In genomic region chr6:43737272-43738081, GRCh38 we compare ENCODE assay signal across 12 cellular contexts. TPM values are rescaled to one million over a fixed set of nuclear protein-coding genes. Genes with fewer than 3 reads are reported as not detected.
A peak's percentile ranks its signal among the peaks of the same experiment; 100 is the strongest.
DNase-seq lines count a peak whose midpoint lies in the region; ATAC-seq and TF ChIP-seq lines count a peak whose summit lies in the region.
"Had no signal": no experiment of that assay in that cellular context is flagged by ENCODE, and none has a peak within 500 bp of the region (broad histone marks: within the 10 kb centered on the region; RNA-seq: fewer than 3 reads in every experiment).

No MANE protein-coding gene starts in this region.

- no peaks in the 10 kb centered on the region for H3K27me3 ChIP-seq in dorsolateral prefrontal cortex
- H3K27me3 ChIP-seq: uterus had no signal

- TF ChIP-seq CTCF in AG10803 (conservative IDR thresholded peaks at IDR 0.05; ENCODE audit: low read length) (no peak), fibroblast of mammary gland (conservative IDR thresholded peaks at IDR 0.05; ENCODE audit: control insufficient read depth, insufficient read depth, low read depth, low read length) (no peak), dorsolateral prefrontal cortex (IDR thresholded peaks at IDR 0.05 in 54 of 56, conservative IDR thresholded peaks at IDR 0.05 in 2 of 56; ENCODE audit: low read depth in 1 of 56, partially characterized antibody in 56 of 56) (no peak)

- H3K4me3 ChIP-seq in AG10803 (ENCODE audit: low read length): no peak overlapping the region
- H3K4me3 ChIP-seq in fibroblast of mammary gland (ENCODE audit: control insufficient read depth, low read depth, low read length): no peak overlapping the region
- H3K4me3 ChIP-seq in dorsolateral prefrontal cortex: no peak overlapping the region
- H3K4me3 ChIP-seq: uterus had no signal

- no peak for ATAC-seq in HG03097 (IDR thresholded peaks at IDR 0.05; ENCODE audit: low FRiP score, unreplicated experiment)
- ATAC-seq in GM21576 (IDR thresholded peaks at IDR 0.05; ENCODE audit: unreplicated experiment): no peak

- intact Hi-C loops in dorsolateral prefrontal cortex (cut with DNase I): no loop called here

- H3K27ac ChIP-seq in dorsolateral prefrontal cortex: no peak overlapping the region
- H3K27ac ChIP-seq: C4-2B, uterus had no signal

- peak; percentile 29 for DNase-seq in AG10803 (ENCODE audit: low read depth)
- peak; percentile 31 for DNase-seq in NCI-H2171 (lab: John Stamatoyannopoulos, UW)
- peak; percentile 52 for DNase-seq in fibroblast of mammary gland (ENCODE audit: low read depth)
- DNase-seq in myocyte (ENCODE audit: low read depth): peak; percentile 35
- no peak for DNase-seq in COR-L47 (lab: John Stamatoyannopoulos, UW)
- DNase-seq in dorsolateral prefrontal cortex: no peak
- DNase-seq: activated CD4-positive, alpha-beta T cell treated with anti-CD3 and anti-CD28 coated beads, Interleukin-2, amount 50 U/mL, for 4 hours; NCI-H1105 treated with DMSO at 0.1 percent for 48 hours had no signal

RNA-seq across cellular contexts. Expression of gene VEGFA, which starts 32.5 kb away (rescaled TPM):
- 44.1 and 57.0 TPM in 2 replicates for total RNA-seq in myocyte
- 163 TPM for polyA plus RNA-seq in myocyte (2012)
- total RNA-seq in dorsolateral prefrontal cortex: 100 to 1,000 TPM in 20 of 120 experiments, 10 to 100 TPM in 100; 19.7 to 440 (median 56.8) TPM

RNA-seq across cellular contexts. Expression of gene MRPS18A, which starts 49.9 kb away (rescaled TPM):
- total RNA-seq in myocyte (33.5 and 38.8 TPM in 2 replicates), dorsolateral prefrontal cortex (10 to 100 TPM; 19.1 to 45.5 (median 32.6) TPM)
- 41.6 TPM for polyA plus RNA-seq in myocyte (2012)

Comparison
In these comparisons a context has a peak if more than half of its experiments do, and no peak if none do; other contexts are left out.
1. DNase-seq: peak in AG10803 (single experiment), NCI-H2171 (single experiment), fibroblast of mammary gland (single experiment) and myocyte (single experiment); none in COR-L47 (single experiment) and dorsolateral prefrontal cortex (0 of 10).